Comparison of ENCODE assay signal across 8 cellular contexts in genomic region chr20:31705598-31706597, GRCh38. TPM values are rescaled to one million over a fixed set of nuclear protein-coding genes. Genes with fewer than 3 reads are reported as not detected.
DNase-seq lines count a peak whose midpoint lies in the region; ATAC-seq and TF ChIP-seq lines count a peak whose summit lies in the region.

No MANE protein-coding gene starts in this region.

- no peaks in the 10 kb centered on the region for H3K27me3 Mint-ChIP-seq in stimulated activated naive CD8-positive, alpha-beta T cell treated with anti-CD3 and anti-CD28 coated beads, Interleukin-15, Interleukin-2, amounts not matched to agents 100 ng/mL and 50 ng/mL, for 24 hours
- no peaks in the 10 kb centered on the region for H3K27me3 Mint-ChIP-seq in chondrocyte (ENCODE audit: low read depth)
- no peaks in the 10 kb centered on the region for H3K27me3 Mint-ChIP-seq in stimulated activated memory B cell treated with anti-CD40 and anti-IgM and Interleukin-4, amounts not matched to agents 10 μg/mL and 1 μg/mL and 100 μg/mL, for 72 hours

- no peak for DNase-seq in stimulated activated naive CD8-positive, alpha-beta T cell treated with anti-CD3 and anti-CD28 coated beads, Interleukin-15, Interleukin-2, amounts not matched to agents 100 U/mL and 50 U/mL, for 24 hours
- no peak for DNase-seq in chondrocyte (ENCODE audit: low spot score)
- DNase-seq in NCI-H128 (lab: John Stamatoyannopoulos, UW; ENCODE audit: unreplicated experiment), result no peak
- no peak for DNase-seq in NCI-H82 (lab: John Stamatoyannopoulos, UW)
- DNase-seq in NCI-H2171 treated with DMSO at 0.1 percent for 48 hours (lab: John Stamatoyannopoulos, UW), result no peak

- H3K27ac Mint-ChIP-seq in stimulated activated naive CD8-positive, alpha-beta T cell treated with anti-CD3 and anti-CD28 coated beads, Interleukin-15, Interleukin-2, amounts not matched to agents 100 ng/mL and 50 ng/mL, for 24 hours, result peak overlapping the region; percentile 85
- H3K27ac Mint-ChIP-seq in chondrocyte (ENCODE audit: unreplicated experiment), result peak overlapping the region; percentile 8
- H3K27ac Mint-ChIP-seq in stimulated activated memory B cell treated with anti-CD40 and anti-IgM and Interleukin-4, amounts not matched to agents 10 μg/mL and 1 μg/mL and 100 μg/mL, for 72 hours, result peak overlapping the region; percentile 77

- H3K4me1 Mint-ChIP-seq in stimulated activated naive CD8-positive, alpha-beta T cell treated with anti-CD3 and anti-CD28 coated beads, Interleukin-15, Interleukin-2, amounts not matched to agents 100 ng/mL and 50 ng/mL, for 24 hours (ENCODE audit: low read depth), result peaks cover 73% of the 10 kb centered on the region
- H3K4me1 Mint-ChIP-seq in chondrocyte (ENCODE audit: low read depth), result peaks cover 50% of the 10 kb centered on the region
- H3K4me1 Mint-ChIP-seq in stimulated activated memory B cell treated with anti-CD40 and anti-IgM and Interleukin-4, amounts not matched to agents 10 μg/mL and 1 μg/mL and 100 μg/mL, for 72 hours, result peaks cover 75% of the 10 kb centered on the region

- H3K36me3 Mint-ChIP-seq in stimulated activated naive CD8-positive, alpha-beta T cell treated with anti-CD3 and anti-CD28 coated beads, Interleukin-15, Interleukin-2, amounts not matched to agents 100 ng/mL and 50 ng/mL, for 24 hours (ENCODE audit: low read depth), result peaks cover 68% of the 10 kb centered on the region
- H3K36me3 Mint-ChIP-seq in chondrocyte (ENCODE audit: low read depth), result peaks cover 27% of the 10 kb centered on the region
- peaks cover 67% of the 10 kb centered on the region for H3K36me3 Mint-ChIP-seq in stimulated activated memory B cell treated with anti-CD40 and anti-IgM and Interleukin-4, amounts not matched to agents 10 μg/mL and 1 μg/mL and 100 μg/mL, for 72 hours

- no peak for TF ChIP-seq CTCF in chondrocyte (IDR thresholded peaks at IDR 0.05)

- H3K9me3 Mint-ChIP-seq in stimulated activated naive CD8-positive, alpha-beta T cell treated with anti-CD3 and anti-CD28 coated beads, Interleukin-15, Interleukin-2, amounts not matched to agents 100 ng/mL and 50 ng/mL, for 24 hours, result no peaks in the 10 kb centered on the region
- H3K9me3 Mint-ChIP-seq in chondrocyte (ENCODE audit: low read depth), result no peaks in the 10 kb centered on the region
- H3K9me3 Mint-ChIP-seq in stimulated activated memory B cell treated with anti-CD40 and anti-IgM and Interleukin-4, amounts not matched to agents 10 μg/mL and 1 μg/mL and 100 μg/mL, for 72 hours, result no peaks in the 10 kb centered on the region

- peak overlapping the region; percentile 30 for H3K4me3 Mint-ChIP-seq in stimulated activated naive CD8-positive, alpha-beta T cell treated with anti-CD3 and anti-CD28 coated beads, Interleukin-15, Interleukin-2, amounts not matched to agents 100 ng/mL and 50 ng/mL, for 24 hours
- no peak overlapping the region for H3K4me3 Mint-ChIP-seq in chondrocyte (ENCODE audit: unreplicated experiment)
- H3K4me3 Mint-ChIP-seq in stimulated activated memory B cell treated with anti-CD40 and anti-IgM and Interleukin-4, amounts not matched to agents 10 μg/mL and 1 μg/mL and 100 μg/mL, for 72 hours, result peak overlapping the region; percentile 21

- no peak for ATAC-seq in stimulated activated naive CD8-positive, alpha-beta T cell treated with anti-CD3 and anti-CD28 coated beads, Interleukin-15, Interleukin-2, amounts not matched to agents 100 U/mL and 50 U/mL, for 24 hours
- peak; percentile 80 for ATAC-seq in HG03196 (IDR thresholded peaks at IDR 0.05; ENCODE audit: unreplicated experiment)
- peak; percentile 89 for ATAC-seq in stimulated activated memory B cell treated with anti-CD40 and anti-IgM and Interleukin-4, amounts not matched to agents 10 μg/mL and 1 μg/mL and 100 μg/mL, for 72 hours

RNA-seq across cellular contexts. Expression of gene BCL2L1, which starts 16.8 kb away (rescaled TPM):
- total RNA-seq in chondrocyte, result 55.9 to 96.1 TPM (median 90.7 TPM) in 3 replicates

RNA-seq across cellular contexts. Expression of gene TPX2, which starts 33.2 kb away (rescaled TPM):
- total RNA-seq in chondrocyte, result 20.2 to 51.0 TPM (median 49.6 TPM) in 3 replicates

Comparison
In these comparisons a context has a peak if more than half of its experiments do, and no peak if none do; other contexts are left out.
1. H3K27ac Mint-ChIP-seq: peak in every context shown above with its lines; median percentile 85 in stimulated activated naive CD8-positive, alpha-beta T cell treated with anti-CD3 and anti-CD28 coated beads, Interleukin-15, Interleukin-2, amounts not matched to agents 100 ng/mL and 50 ng/mL, for 24 hours; 77 in stimulated activated memory B cell treated with anti-CD40 and anti-IgM and Interleukin-4, amounts not matched to agents 10 μg/mL and 1 μg/mL and 100 μg/mL, for 72 hours; 8 in chondrocyte.